1 cellular context compared by ENCODE assay signal in genomic region chr1:78676347-78676982, GRCh38.
TF ChIP-seq lines count a peak whose summit lies in the region.

No MANE protein-coding gene starts in this region.

TF ChIP-seq in H1, 55 proteins besides CTCF, POLR2A, EP300 and RAD21 (continued from another document):
- TF ChIP-seq, protein P1, sequence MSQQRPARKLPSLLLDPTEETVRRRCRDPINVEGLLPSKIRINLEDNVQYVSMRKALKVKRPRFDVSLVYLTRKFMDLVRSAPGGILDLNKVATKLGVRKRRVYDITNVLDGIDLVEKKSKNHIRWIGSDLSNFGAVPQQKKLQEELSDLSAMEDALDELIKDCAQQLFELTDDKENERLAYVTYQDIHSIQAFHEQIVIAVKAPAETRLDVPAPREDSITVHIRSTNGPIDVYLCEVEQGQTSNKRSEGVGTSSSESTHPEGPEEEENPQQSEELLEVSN (IDR thresholded peaks at IDR 0.05), result no peak
- TF ChIP-seq CEBPB (IDR thresholded peaks at IDR 0.05; ENCODE audit: low read depth, low read length) (no peak), BRCA1 (IDR thresholded peaks at IDR 0.05; ENCODE audit: low read depth, low read length) (no peak), ATF2 (IDR thresholded peaks at IDR 0.05; ENCODE audit: low read length) (no peak), GABPA (IDR thresholded peaks at IDR 0.05; ENCODE audit: borderline replicate concordance, insufficient read depth, low read length) (no peak)
